ENCODE assay signal across 30 cellular contexts in the genomic region with DNA sequence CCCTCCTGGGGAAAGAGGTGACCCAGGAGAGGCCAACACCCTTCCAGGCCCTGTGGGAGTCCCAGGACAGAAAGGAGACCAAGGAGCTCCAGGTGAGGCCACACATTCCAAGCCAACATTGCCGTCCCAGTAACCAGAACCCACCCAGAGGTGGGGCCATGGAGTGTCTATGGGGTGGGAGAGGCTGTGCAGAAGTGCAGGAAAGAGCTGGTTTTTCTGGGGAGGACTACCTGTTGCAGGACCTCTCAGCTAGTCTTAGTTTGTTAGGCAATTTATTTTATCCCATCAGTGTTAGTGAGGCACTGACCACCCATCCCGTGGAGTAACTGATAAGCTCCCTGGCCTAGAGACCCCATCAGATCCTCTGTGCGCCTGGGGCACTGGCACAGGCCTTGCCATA.
"Had no signal": no experiment of that assay in that cellular context is flagged by ENCODE, and none has a peak within 500 bp of the region (broad histone marks: within the 10 kb centered on the region; RNA-seq: fewer than 3 reads in every experiment).

No MANE protein-coding gene starts in this region.

- H3K4me1 ChIP-seq: ascending aorta, breast epithelium, colonic mucosa, esophagus squamous epithelium, gastroesophageal sphincter had no signal

- H3K9me3 Mint-ChIP-seq: activated CD4-positive, alpha-beta memory T cell treated with anti-CD3 and anti-CD28 coated beads, Interleukin-2, amount 10 ng/mL, durations not matched to agents 7 days and 5 days; activated CD4-positive, alpha-beta T cell treated with anti-CD3 and anti-CD28 coated beads, Interleukin-2, amount 10 ng/mL, durations not matched to agents 24 days and 14 days; activated naive CD4-positive, alpha-beta T cell treated with anti-CD3 and anti-CD28 coated beads, Interleukin-2, amount 10 ng/mL, durations not matched to agents 7 days and 5 days; activated naive CD8-positive, alpha-beta T cell treated with anti-CD3 and anti-CD28 coated beads, Interleukin-2, amount 10 ng/mL, durations not matched to agents 7 days and 5 days; T-helper 2 cell treated with Interferon-gamma antibody and Interleukin-4, amounts not matched to agents 5 μg/mL and 100 μg/mL, for 36 hours had no signal

- H3K4me1 Mint-ChIP-seq: activated CD4-positive, alpha-beta memory T cell treated with anti-CD3 and anti-CD28 coated beads, Interleukin-2, amount 10 ng/mL, durations not matched to agents 7 days and 5 days; activated CD4-positive, alpha-beta T cell treated with anti-CD3 and anti-CD28 coated beads for 36 hours; activated CD4-positive, alpha-beta T cell treated with anti-CD3 and anti-CD28 coated beads, Interleukin-2, amount 10 ng/mL, durations not matched to agents 24 days and 14 days; activated naive CD4-positive, alpha-beta T cell treated with anti-CD3 and anti-CD28 coated beads, Interleukin-2, amount 10 ng/mL, durations not matched to agents 7 days and 5 days; activated naive CD8-positive, alpha-beta T cell treated with anti-CD3 and anti-CD28 coated beads, Interleukin-2, amount 10 ng/mL, durations not matched to agents 7 days and 5 days; T-helper 17 cell had no signal

- H3K27ac ChIP-seq: breast epithelium, cardiac muscle cell, colonic mucosa, epithelial cell of prostate, esophagus squamous epithelium had no signal

- H3K36me3 ChIP-seq: breast epithelium, colonic mucosa had no signal

- H3K27ac Mint-ChIP-seq: activated CD4-positive, alpha-beta memory T cell treated with anti-CD3 and anti-CD28 coated beads, Interleukin-2, amount 10 ng/mL, durations not matched to agents 7 days and 5 days; activated CD4-positive, alpha-beta T cell treated with anti-CD3 and anti-CD28 coated beads for 36 hours; activated CD4-positive, alpha-beta T cell treated with anti-CD3 and anti-CD28 coated beads, Interleukin-2, amount 10 ng/mL, durations not matched to agents 24 days and 14 days; activated naive CD4-positive, alpha-beta T cell treated with anti-CD3 and anti-CD28 coated beads, Interleukin-2, amount 10 ng/mL, durations not matched to agents 7 days and 5 days; activated naive CD4-positive, alpha-beta T cell treated with anti-CD3 and anti-CD28 coated beads, Interleukin-2, amount 50 U/mL, for 72 hours; activated naive CD8-positive, alpha-beta T cell treated with anti-CD3 and anti-CD28 coated beads, Interleukin-2, amount 10 ng/mL, durations not matched to agents 7 days and 5 days; activated T-cell treated with anti-CD3 and anti-CD28 coated beads, Interleukin-2, amount 50 U/mL, for 24 hours; activated T-cell treated with anti-CD3 and anti-CD28 coated beads, Interleukin-2, amount 50 U/mL, for 72 hours; brain; T-helper 17 cell; T-helper 2 cell treated with Interferon-gamma antibody and Interleukin-4, amounts not matched to agents 5 μg/mL and 100 μg/mL, for 36 hours had no signal

- H3K4me3 ChIP-seq: ascending aorta, breast epithelium, cardiac muscle cell, colonic mucosa, esophagus squamous epithelium, gastroesophageal sphincter had no signal

- DNase-seq: activated CD4-positive, alpha-beta memory T cell treated with anti-CD3 and anti-CD28 coated beads, Interleukin-2, amount 10 ng/mL, durations not matched to agents 7 days and 5 days; activated CD4-positive, alpha-beta T cell treated with anti-CD3 and anti-CD28 coated beads for 36 hours; activated CD4-positive, alpha-beta T cell treated with anti-CD3 and anti-CD28 coated beads, Interleukin-2, amount 10 ng/mL, durations not matched to agents 24 days and 14 days; activated CD4-positive, alpha-beta T cell treated with anti-CD3 and anti-CD28 coated beads, Interleukin-2, amount 50 U/mL, for 4 hours; activated CD4-positive, CD25-positive, alpha-beta regulatory T cell; activated CD4-positive, CD25-positive, alpha-beta regulatory T cell treated with anti-CD3 and anti-CD28 coated beads, Interleukin-2, amount 50 U/mL, for 72 hours; activated CD8-positive, alpha-beta memory T cell treated with anti-CD3 and anti-CD28 coated beads, Interleukin-2, amount 50 U/mL, for 48 hours; activated gamma-delta T cell; activated naive CD4-positive, alpha-beta T cell; activated naive CD4-positive, alpha-beta T cell treated with anti-CD3 and anti-CD28 coated beads, Interleukin-2, amount 10 ng/mL, durations not matched to agents 7 days and 5 days; activated naive CD8-positive, alpha-beta T cell treated with anti-CD3 and anti-CD28 coated beads, Interleukin-2, amount 10 ng/mL, durations not matched to agents 7 days and 5 days; activated T-cell treated with anti-CD3 and anti-CD28 coated beads for 4 hours; activated T-cell treated with anti-CD3 and anti-CD28 coated beads, Interleukin-2, amount 50 U/mL, for 24 hours; activated T-cell treated with anti-CD3 and anti-CD28 coated beads, Interleukin-2, amount 50 U/mL, for 72 hours; central memory CD4-positive, alpha-beta T cell; cerebellar nuclear complex; colonic mucosa; effector CD8-positive, alpha-beta T cell; esophagus squamous epithelium; foreskin melanocyte; T-helper 1 cell; T-helper 17 cell had no signal

- H3K27me3 ChIP-seq: ascending aorta, breast epithelium, cardiac muscle cell, colonic mucosa, esophagus squamous epithelium, gastroesophageal sphincter had no signal

- H3K36me3 Mint-ChIP-seq: activated naive CD4-positive, alpha-beta T cell treated with anti-CD3 and anti-CD28 coated beads, Interleukin-2, amount 10 ng/mL, durations not matched to agents 7 days and 5 days; activated naive CD4-positive, alpha-beta T cell treated with anti-CD3 and anti-CD28 coated beads, Interleukin-2, amount 50 U/mL, for 72 hours; activated naive CD8-positive, alpha-beta T cell treated with anti-CD3 and anti-CD28 coated beads, Interleukin-2, amount 10 ng/mL, durations not matched to agents 7 days and 5 days had no signal

- H3K27me3 Mint-ChIP-seq: activated CD4-positive, alpha-beta memory T cell treated with anti-CD3 and anti-CD28 coated beads, Interleukin-2, amount 10 ng/mL, durations not matched to agents 7 days and 5 days; activated CD4-positive, alpha-beta T cell treated with anti-CD3 and anti-CD28 coated beads for 36 hours; activated CD4-positive, alpha-beta T cell treated with anti-CD3 and anti-CD28 coated beads, Interleukin-2, amount 10 ng/mL, durations not matched to agents 24 days and 14 days; brain had no signal

- H3K9me3 ChIP-seq: ascending aorta, breast epithelium, colonic mucosa, esophagus squamous epithelium, gastroesophageal sphincter had no signal

- H3K4me3 Mint-ChIP-seq: activated CD4-positive, alpha-beta memory T cell treated with anti-CD3 and anti-CD28 coated beads, Interleukin-2, amount 10 ng/mL, durations not matched to agents 7 days and 5 days; activated CD4-positive, alpha-beta T cell treated with anti-CD3 and anti-CD28 coated beads for 36 hours; activated CD4-positive, alpha-beta T cell treated with anti-CD3 and anti-CD28 coated beads, Interleukin-2, amount 10 ng/mL, durations not matched to agents 24 days and 14 days; activated naive CD4-positive, alpha-beta T cell treated with anti-CD3 and anti-CD28 coated beads, Interleukin-2, amount 10 ng/mL, durations not matched to agents 7 days and 5 days; activated naive CD8-positive, alpha-beta T cell treated with anti-CD3 and anti-CD28 coated beads, Interleukin-2, amount 10 ng/mL, durations not matched to agents 7 days and 5 days; activated T-cell treated with anti-CD3 and anti-CD28 coated beads, Interleukin-2, amount 50 U/mL, for 24 hours; activated T-cell treated with anti-CD3 and anti-CD28 coated beads, Interleukin-2, amount 50 U/mL, for 72 hours; brain; T-helper 17 cell; T-helper 2 cell treated with Interferon-gamma antibody and Interleukin-4, amounts not matched to agents 5 μg/mL and 100 μg/mL, for 36 hours had no signal
